ENCODE assay signal across 12 cellular contexts in genomic region chr6:130760006-130760405, GRCh38.
DNase-seq lines count a peak whose midpoint lies in the region; ATAC-seq and TF ChIP-seq lines count a peak whose summit lies in the region.
"Had no signal": no experiment of that assay in that cellular context is flagged by ENCODE, and none has a peak within 500 bp of the region (broad histone marks: within the 10 kb centered on the region; RNA-seq: fewer than 3 reads in every experiment).

No MANE protein-coding gene starts in this region.

- H3K79me2 ChIP-seq in OCI-LY3 (ENCODE audit: low read length) (no peaks in the 10 kb centered on the region), fibroblast of lung (ENCODE audit: control insufficient read depth, insufficient read depth, low read length) (no peaks in the 10 kb centered on the region), smooth muscle cell (ENCODE audit: low read depth) (no peaks in the 10 kb centered on the region)

- H3K9me3 ChIP-seq in OCI-LY3 (ENCODE audit: insufficient read depth, low read length) (no peaks in the 10 kb centered on the region), fibroblast of lung (ENCODE audit: control insufficient read depth, insufficient read depth, low read depth, low read length) (no peaks in the 10 kb centered on the region), smooth muscle cell (replicated peaks; ENCODE audit: low read depth) (no peaks in the 10 kb centered on the region)
- H3K9me3 ChIP-seq: uterus had no signal

- ATAC-seq in GM21529 (IDR thresholded peaks at IDR 0.05; ENCODE audit: unreplicated experiment): no peak
- ATAC-seq: T-cell had no signal

- H3K27me3 ChIP-seq in OCI-LY3 (ENCODE audit: low read depth, low read length) (no peaks in the 10 kb centered on the region), fibroblast of lung (ENCODE audit: control insufficient read depth, insufficient read depth, low read length) (no peaks in the 10 kb centered on the region), smooth muscle cell (ENCODE audit: low read depth) (no peaks in the 10 kb centered on the region)
- H3K27me3 ChIP-seq: uterus had no signal

- TF ChIP-seq CTCF in OCI-LY3 (IDR thresholded peaks at IDR 0.05; ENCODE audit: low read depth, low read length) (peak; percentile 53), fibroblast of lung (conservative IDR thresholded peaks at IDR 0.05 in 1 of 2, IDR thresholded peaks at IDR 0.05 in 1 of 2; ENCODE audit: low read depth in 1 of 2, low read length in 2 of 2) (peak; percentile 73 to 79), smooth muscle cell (IDR thresholded peaks at IDR 0.05; ENCODE audit: borderline replicate concordance, insufficient read depth, poor library complexity, severe bottlenecking) (peak; percentile 53)

- no peak overlapping the region for H3K4me3 ChIP-seq in OCI-LY3 (ENCODE audit: low read length)
- no peak overlapping the region for H3K4me3 ChIP-seq in fibroblast of lung (replicated peaks in 1 of 4; ENCODE audit: control extremely low read depth in 1 of 4, insufficient read depth in 1 of 4, low read depth in 3 of 4, low read length in 4 of 4)
- H3K4me3 ChIP-seq in smooth muscle cell: no peak overlapping the region
- H3K4me3 ChIP-seq: BLaER1 treated with 17β-estradiol and CSF1 and Interleukin-3, amounts not matched to agents 10 nM and 100 nM; coronary artery; uterus had no signal

- H3K4me1 ChIP-seq in OCI-LY3 (ENCODE audit: low read length) (no peaks in the 10 kb centered on the region; the same call in 1 of the 2 replicates), fibroblast of lung (ENCODE audit: control insufficient read depth, extremely low read depth, insufficient read depth, low read length) (no peaks in the 10 kb centered on the region), smooth muscle cell (ENCODE audit: low read depth) (no peaks in the 10 kb centered on the region)
- H3K4me1 ChIP-seq: uterus had no signal

- no peaks in the 10 kb centered on the region for H3F3A ChIP-seq in smooth muscle cell (ENCODE audit: low read depth)

- no peaks in the 10 kb centered on the region for H3K36me3 ChIP-seq in OCI-LY3 (replicated peaks; ENCODE audit: low read depth, low read length)
- H3K36me3 ChIP-seq in fibroblast of lung (ENCODE audit: control insufficient read depth, insufficient read depth, low read length): no peaks in the 10 kb centered on the region
- H3K36me3 ChIP-seq in smooth muscle cell (ENCODE audit: low read depth): no peaks in the 10 kb centered on the region
- H3K36me3 ChIP-seq: BLaER1 treated with 17β-estradiol and CSF1 and Interleukin-3, amounts not matched to agents 10 nM and 100 nM; uterus had no signal

- no peak overlapping the region for H3K9ac ChIP-seq in OCI-LY3 (ENCODE audit: low read length)
- H3K9ac ChIP-seq in fibroblast of lung (ENCODE audit: insufficient read depth, low read length): no peak overlapping the region
- H3K9ac ChIP-seq in smooth muscle cell (ENCODE audit: low read depth): no peak overlapping the region
- H3K9ac ChIP-seq: BLaER1 treated with 17β-estradiol and CSF1 and Interleukin-3, amounts not matched to agents 10 nM and 100 nM had no signal

- H4K20me1 ChIP-seq in OCI-LY3 (ENCODE audit: insufficient read depth, low read length) (no peaks in the 10 kb centered on the region), fibroblast of lung (ENCODE audit: control insufficient read depth, extremely low read depth, insufficient read depth, low read length) (no peaks in the 10 kb centered on the region), smooth muscle cell (ENCODE audit: low read depth) (no peaks in the 10 kb centered on the region)
- H4K20me1 ChIP-seq: BLaER1 treated with 17β-estradiol and CSF1 and Interleukin-3, amounts not matched to agents 10 nM and 100 nM had no signal

- WGBS in smooth muscle cell (ENCODE audit: low lambda C conversion rate): 24% methylated on average over 1 of the region's 1 CpG

- H2AFZ ChIP-seq in OCI-LY3 (ENCODE audit: low read depth, low read length): no peak overlapping the region
- no peak overlapping the region for H2AFZ ChIP-seq in fibroblast of lung (ENCODE audit: low read length)
- no peak overlapping the region for H2AFZ ChIP-seq in smooth muscle cell (ENCODE audit: low read depth)

- DNase-seq in NCI-H82 (lab: John Stamatoyannopoulos, UW): peak; percentile 55
- no peak for DNase-seq in NCI-H82 treated with DMSO at 0.1 percent for 48 hours (lab: John Stamatoyannopoulos, UW; ENCODE audit: unreplicated experiment)
- DNase-seq in fibroblast of lung (ENCODE audit: low read depth in 2 of 2): peak; percentile 34 to 61
- DNase-seq in smooth muscle cell (lab: John Stamatoyannopoulos, UW; ENCODE audit: unreplicated experiment): no peak
- DNase-seq in activated CD8-positive, alpha-beta memory T cell treated with anti-CD3 and anti-CD28 coated beads for 24 hours: no peak
- DNase-seq in activated T-cell treated with anti-CD3 and anti-CD28 coated beads, Interleukin-2, amount 50 U/mL, for 1 hour: no peak
- DNase-seq: T-cell, uterus had no signal

- H3K27ac ChIP-seq in OCI-LY3 (ENCODE audit: low read length): no peak overlapping the region
- no peak overlapping the region for H3K27ac ChIP-seq in fibroblast of lung (ENCODE audit: insufficient read depth, low read length)
- H3K27ac ChIP-seq in smooth muscle cell (ENCODE audit: low read depth): no peak overlapping the region
- H3K27ac ChIP-seq: BLaER1 treated with 17β-estradiol and CSF1 and Interleukin-3, amounts not matched to agents 10 nM and 100 nM; coronary artery; uterus had no signal

- no peak overlapping the region for H3K4me2 ChIP-seq in OCI-LY3 (ENCODE audit: low read length)
- H3K4me2 ChIP-seq in fibroblast of lung (ENCODE audit: extremely low read depth, insufficient read depth, low read length): no peak overlapping the region
- no peak overlapping the region for H3K4me2 ChIP-seq in smooth muscle cell

Comparison
In these comparisons a context has a peak if more than half of its experiments do, and no peak if none do; other contexts are left out.
1. DNase-seq: peak in NCI-H82 (single experiment) and fibroblast of lung (2 of 2); none in NCI-H82 treated with DMSO at 0.1 percent for 48 hours (single experiment), smooth muscle cell (single experiment), activated CD8-positive, alpha-beta memory T cell treated with anti-CD3 and anti-CD28 coated beads for 24 hours (single experiment) and activated T-cell treated with anti-CD3 and anti-CD28 coated beads, Interleukin-2, amount 50 U/mL, for 1 hour (single experiment).
2. Peak in every context shown above with its lines, with median percentiles within 50 percentile points of each other: CTCF ChIP-seq.